8 cellular contexts compared by ENCODE assay signal in genomic region chr19:12778020-12778904, GRCh38. TPM values are rescaled to one million over a fixed set of nuclear protein-coding genes. Genes with fewer than 3 reads are reported as not detected.
DNase-seq lines count a peak whose midpoint lies in the region; ATAC-seq and TF ChIP-seq lines count a peak whose summit lies in the region.

No MANE protein-coding gene starts in this region.

- peak overlapping the region; percentile 76 for H3K9ac ChIP-seq in BLaER1

- H3K36me3 ChIP-seq in BLaER1, result no peaks in the 10 kb centered on the region

- intact Hi-C loops in head of caudate nucleus (cut with DNase I), result no loop called here

- H3K9me3 ChIP-seq in BLaER1, result no peaks in the 10 kb centered on the region

- DNase-seq in NCI-H82 (lab: John Stamatoyannopoulos, UW) (peak; percentile 97), head of caudate nucleus (peak in 38 of 42 donors; percentile 40 to 79 (median 62)), omental fat pad (ENCODE audit: low spot score) (no peak), Ammon's horn (ENCODE audit: low spot score) (no peak)

- no peaks in the 10 kb centered on the region for H4K20me1 ChIP-seq in BLaER1

- H3K9me3 Mint-ChIP-seq in activated naive CD8-positive, alpha-beta T cell (ENCODE audit: low read depth), result no peaks in the 10 kb centered on the region

- no peak for TF ChIP-seq CTCF in omental fat pad (IDR thresholded peaks at IDR 0.05)

- peak overlapping the region; percentile 83 for H3K27ac ChIP-seq in BLaER1

- peak overlapping the region; percentile 99 for H3K4me2 ChIP-seq in BLaER1

- no peaks in the 10 kb centered on the region for H3K27me3 Mint-ChIP-seq in activated naive CD8-positive, alpha-beta T cell

- peak overlapping the region; percentile 54 for H3K27ac Mint-ChIP-seq in activated naive CD8-positive, alpha-beta T cell

- H3K4me3 Mint-ChIP-seq in activated naive CD8-positive, alpha-beta T cell, result peak overlapping the region; percentile 83

- H3K36me3 Mint-ChIP-seq in activated naive CD8-positive, alpha-beta T cell, result no peaks in the 10 kb centered on the region

- peak overlapping the region; percentile 68 for H3K4me3 ChIP-seq in BLaER1

- peaks cover 38% of the 10 kb centered on the region for H3K4me1 Mint-ChIP-seq in activated naive CD8-positive, alpha-beta T cell (ENCODE audit: low read depth)

- H3K4me1 ChIP-seq in BLaER1, result peaks cover 70% of the 10 kb centered on the region

- ATAC-seq in GM21737 (IDR thresholded peaks at IDR 0.05; ENCODE audit: unreplicated experiment), result peak; percentile 10
- peak; percentile 21 for ATAC-seq in omental fat pad (ENCODE audit: low FRiP score)
- ATAC-seq in HG02678 (IDR thresholded peaks at IDR 0.05; ENCODE audit: unreplicated experiment), result no peak

- H3K27me3 ChIP-seq in BLaER1, result no peaks in the 10 kb centered on the region

RNA-seq across cellular contexts. Expression of gene HOOK2, which starts 2.9 kb away (rescaled TPM):
- total RNA-seq in omental fat pad, result 10 to 100 TPM; 26.9 to 71.3 (median 56.3) TPM

RNA-seq across cellular contexts. Expression of gene JUNB, which starts 13.0 kb away (rescaled TPM):
- total RNA-seq in omental fat pad, result 1,000 to 10,000 TPM in 2 of 4 donors, 100 to 1,000 TPM in 2; 852 to 2,498 (median 1,079) TPM

RNA-seq across cellular contexts. Expression of gene PRDX2, which starts 23.3 kb away (rescaled TPM):
- 100 to 1,000 TPM; 165 to 320 (median 219) TPM for total RNA-seq in omental fat pad

RNA-seq across cellular contexts. Expression of gene THSD8, which starts 23.6 kb away (rescaled TPM):
- not detected for total RNA-seq in omental fat pad

RNA-seq across cellular contexts. Expression of gene BEST2, which starts 26.7 kb away (rescaled TPM):
- total RNA-seq in omental fat pad, result not detected

Comparison
In these comparisons a context has a peak if more than half of its experiments do, and no peak if none do; other contexts are left out.
1. DNase-seq: peak in NCI-H82 (single experiment) and head of caudate nucleus (38 of 42); none in omental fat pad (single experiment) and Ammon's horn (single experiment).